In genomic region chr3:156888576-156888975, GRCh38 we compare ENCODE assay signal across 17 cellular contexts.
"Had no signal": no experiment of that assay in that cellular context is flagged by ENCODE, and none has a peak within 500 bp of the region (broad histone marks: within the 10 kb centered on the region; RNA-seq: fewer than 3 reads in every experiment).

No MANE protein-coding gene starts in this region.

- H3K27me3 ChIP-seq: right atrium auricular region, tibial nerve had no signal

- H3K4me3 ChIP-seq: right atrium auricular region, skin epidermis, tibial nerve had no signal

- H3K4me3 Mint-ChIP-seq: activated CD4-positive, alpha-beta memory T cell treated with anti-CD3 and anti-CD28 coated beads, Interleukin-2, amount 10 ng/mL, durations not matched to agents 7 days and 5 days; central memory CD8-positive, alpha-beta T cell; dendritic cell treated with granulocyte-macrophage colony-stimulating factor and Interleukin-4, amounts not matched to agents 40 ng/mL and 50 ng/mL, for 4 days; endodermal cell; stimulated activated naive B cell treated with anti-CD40 and anti-IgM and Interleukin-4, amounts not matched to agents 10 μg/mL and 1 μg/mL and 100 μg/mL, for 72 hours had no signal

- ATAC-seq: activated naive CD4-positive, alpha-beta T cell treated with anti-CD3 and anti-CD28 coated beads, Interleukin-2, amount 50 U/mL, for 72 hours; stimulated activated naive B cell treated with anti-CD40 and anti-IgM and Interleukin-4, amounts not matched to agents 10 μg/mL and 1 μg/mL and 100 μg/mL, for 72 hours had no signal

- H3K36me3 ChIP-seq: right atrium auricular region, tibial nerve had no signal

- H3K27ac ChIP-seq: right atrium auricular region had no signal

- H3K4me1 ChIP-seq: right atrium auricular region had no signal

- DNase-seq: activated CD4-positive, alpha-beta memory T cell treated with anti-CD3 and anti-CD28 coated beads, Interleukin-2, amount 10 ng/mL, durations not matched to agents 7 days and 5 days; activated CD4-positive, alpha-beta T cell treated with anti-CD3 and anti-CD28 coated beads for 4 hours; activated effector memory CD4-positive, alpha-beta T cell treated with anti-CD3 and anti-CD28 coated beads, Interleukin-2, amount 50 U/mL, for 16 hours; activated T-cell treated with anti-CD3 and anti-CD28 coated beads, Interleukin-2, amount 50 U/mL, for 48 hours; endodermal cell; glutamatergic neuron; SHP77 treated with DMSO at 0.1 percent for 48 hours; stimulated activated CD4-positive, alpha-beta T cell treated with anti-CD3 and anti-CD28 coated beads, Interleukin-15, amount 100 ng/mL, for 24 hours; stimulated activated CD4-positive, alpha-beta T cell treated with anti-CD3 and anti-CD28 coated beads, Interleukin-4, amount 100 ng/mL, for 1 hour; stimulated activated naive B cell treated with anti-CD40 and anti-IgM and Interleukin-4, amounts not matched to agents 10 μg/mL and 1 μg/mL and 100 μg/mL, for 72 hours; T-helper 2 cell had no signal

- H3K9me3 Mint-ChIP-seq: central memory CD8-positive, alpha-beta T cell had no signal

- H3K4me1 Mint-ChIP-seq: central memory CD8-positive, alpha-beta T cell; endodermal cell; stimulated activated naive B cell treated with anti-CD40 and anti-IgM and Interleukin-4, amounts not matched to agents 10 μg/mL and 1 μg/mL and 100 μg/mL, for 72 hours had no signal

- H3K27me3 Mint-ChIP-seq: central memory CD8-positive, alpha-beta T cell; dendritic cell treated with granulocyte-macrophage colony-stimulating factor and Interleukin-4, amounts not matched to agents 40 ng/mL and 50 ng/mL, for 4 days had no signal

- H3K27ac Mint-ChIP-seq: activated CD4-positive, alpha-beta memory T cell treated with anti-CD3 and anti-CD28 coated beads, Interleukin-2, amount 10 ng/mL, durations not matched to agents 7 days and 5 days; activated naive CD4-positive, alpha-beta T cell treated with anti-CD3 and anti-CD28 coated beads, Interleukin-2, amount 50 U/mL, for 72 hours; dendritic cell treated with granulocyte-macrophage colony-stimulating factor and Interleukin-4, amounts not matched to agents 40 ng/mL and 50 ng/mL, for 4 days; endodermal cell; stimulated activated naive B cell treated with anti-CD40 and anti-IgM and Interleukin-4, amounts not matched to agents 10 μg/mL and 1 μg/mL and 100 μg/mL, for 72 hours had no signal
